Comparison of ENCODE assay signal across 25 cellular contexts in genomic region chr19:1814391-1814790, GRCh38. TPM values are rescaled to one million over a fixed set of nuclear protein-coding genes. Genes with fewer than 3 reads are reported as not detected.
DNase-seq lines count a peak whose midpoint lies in the region; ATAC-seq and TF ChIP-seq lines count a peak whose summit lies in the region.
"Had no signal": no experiment of that assay in that cellular context is flagged by ENCODE, and none has a peak within 500 bp of the region (broad histone marks: within the 10 kb centered on the region; RNA-seq: fewer than 3 reads in every experiment).

No MANE protein-coding gene starts in this region.

- peak; percentile 19 for DNase-seq in left ventricle myocardium superior
- DNase-seq in cardiac septum (ENCODE audit: low spot score) = no peak
- DNase-seq in Caco-2 = no peak
- DNase-seq in SIG-M5 treated with dmso at 0.1 percent for 504 hours (lab: John Stamatoyannopoulos, UW; ENCODE audit: unreplicated experiment) = no peak
- DNase-seq: Calu3; CD8-positive, alpha-beta memory T cell; DMS79 treated with DMSO at 0.1 percent for 48 hours; H7; KG1; NCI-H1048; NCI-H1417; NCI-H1694; NCI-H2029 treated with DMSO at 0.1 percent for 48 hours; NCI-H446 treated with DMSO at 0.1 percent for 48 hours; NCI-H526; NCI-H82; NK-92 treated with Interleukin-12 subunit alpha and Interleukin-12 subunit beta, amount 100 ng/mL, for 24 hours; PC-9; RPMI8226; SHP77 treated with DMSO at 0.1 percent for 48 hours had no signal

- no peak overlapping the region for H3K4me3 Mint-ChIP-seq in Caco-2 (ENCODE audit: unreplicated experiment)
- H3K4me3 Mint-ChIP-seq: CD14-positive monocyte had no signal

- POLR2A ChIA-PET in Caco-2 (lab: Charles Lee) = interaction anchor here (0.6 kb wide), 1 partner anchor 235 kb away, joined by 4 read pairs; no protein-coding TSS in a partner anchor

- CTCF ChIA-PET in Caco-2 (lab: Charles Lee) = interaction anchor here (0.5 to 2.6 kb wide), 3 partner anchors 12 to 40 kb away, joined by 3 to 8 read pairs (median 5); no protein-coding TSS in a partner anchor

- TF ChIP-seq CTCF in Caco-2 (IDR thresholded peaks at IDR 0.05; ENCODE audit: insufficient read depth in 1 of 2, low read depth in 1 of 2, low read length in 1 of 2, severe bottlenecking in 1 of 2, unreplicated experiment in 1 of 2) = no peak

- no peaks in the 10 kb centered on the region for H3K4me1 ChIP-seq in Caco-2

- no peaks in the 10 kb centered on the region for H3K27me3 Mint-ChIP-seq in Caco-2 (ENCODE audit: insufficient read depth, unreplicated experiment)
- H3K27me3 Mint-ChIP-seq: CD8-positive, alpha-beta memory T cell had no signal

- no peak overlapping the region for H3K27ac Mint-ChIP-seq in Caco-2 (ENCODE audit: unreplicated experiment)

- intact Hi-C loops in left ventricle myocardium superior (cut with micrococcal nuclease) (no loop called here), cardiac septum (cut with DNase I) (no loop called here), Caco-2 (cut with micrococcal nuclease; ENCODE audit: unreplicated experiment) (no loop called here)

- H3K4me1 Mint-ChIP-seq in Caco-2 (ENCODE audit: low read depth, unreplicated experiment) = no peaks in the 10 kb centered on the region

- H3K36me3 ChIP-seq in Caco-2 (ENCODE audit: control insufficient read depth, insufficient read depth, low read length) = no peaks in the 10 kb centered on the region; the same call in 1 of the 2 replicates

- no peaks in the 10 kb centered on the region for H3K27me3 ChIP-seq in Caco-2 (replicated peaks; ENCODE audit: control insufficient read depth, insufficient read depth, low read length)

- no peaks in the 10 kb centered on the region for H3K9me3 Mint-ChIP-seq in Caco-2 (ENCODE audit: unreplicated experiment)
- H3K9me3 Mint-ChIP-seq: CD14-positive monocyte; CD8-positive, alpha-beta memory T cell had no signal

- TF ChIP-seq POLR2A in GM19193 (IDR thresholded peaks at IDR 0.05; ENCODE audit: extremely low read depth, insufficient read depth, insufficient read length) = peak; percentile 13

- H3K9me3 ChIP-seq in Caco-2 = no peaks in the 10 kb centered on the region

- no peak overlapping the region for H3K4me3 ChIP-seq in Caco-2 (ENCODE audit: low read depth, low read length)
- H3K4me3 ChIP-seq: PC-9, SK-N-MC had no signal

- peaks cover 12% of the 10 kb centered on the region for H3K36me3 Mint-ChIP-seq in Caco-2 (ENCODE audit: insufficient read depth, unreplicated experiment)

- no TSS peak for BruUV-seq in Caco-2 (replicated peaks; lab: Mats Ljungman, UMichigan)

- ATAC-seq in left ventricle myocardium superior (no peak), HG02571 (IDR thresholded peaks at IDR 0.05; ENCODE audit: unreplicated experiment) (no peak)

TF ChIP-seq in PFSK-1, 5 proteins besides CTCF, POLR2A, EP300 and RAD21:
- TF ChIP-seq POLR2AphosphoS5 (IDR thresholded peaks at IDR 0.05; ENCODE audit: low read depth, low read length) = 0 out of 2 replicates have a peak, but pooled peaks have one; percentile 11
- no peak for TF ChIP-seq FOXP2 (optimal IDR thresholded peaks at IDR 0.05; ENCODE audit: borderline replicate concordance, extremely low read depth, extremely low read length, insufficient read depth)

RNA-seq across cellular contexts. Expression of gene ATP8B3, which starts 2.3 kb away (rescaled TPM):
- total RNA-seq in left ventricle myocardium superior (0.89 TPM), cardiac septum (0.78 TPM), Caco-2 (2022) (0.28 and 0.45 TPM in 2 replicates)
- polyA plus RNA-seq in PFSK-1 (2012; ENCODE audit: insufficient read length, low read depth) = 1.4 TPM

RNA-seq across cellular contexts. Expression of gene REXO1, which starts 33.9 kb away (rescaled TPM):
- total RNA-seq in left ventricle myocardium superior (16.0 TPM), cardiac septum (16.7 TPM), Caco-2 (2022) (43.0 and 46.6 TPM in 2 replicates)
- polyA plus RNA-seq in PFSK-1 (2012; ENCODE audit: insufficient read length, low read depth) = 155 TPM

RNA-seq across cellular contexts. Expression of gene KLF16, which starts 49.0 kb away (rescaled TPM):
- 9.8 TPM for total RNA-seq in left ventricle myocardium superior
- 14.1 TPM for total RNA-seq in cardiac septum
- polyA plus RNA-seq in PFSK-1 (2012; ENCODE audit: insufficient read length, low read depth) = 74.6 TPM
- 26.5 and 26.8 TPM in 2 replicates for total RNA-seq in Caco-2 (2022)
